Comparison of ENCODE assay signal across 1 cellular context in the genomic region with DNA sequence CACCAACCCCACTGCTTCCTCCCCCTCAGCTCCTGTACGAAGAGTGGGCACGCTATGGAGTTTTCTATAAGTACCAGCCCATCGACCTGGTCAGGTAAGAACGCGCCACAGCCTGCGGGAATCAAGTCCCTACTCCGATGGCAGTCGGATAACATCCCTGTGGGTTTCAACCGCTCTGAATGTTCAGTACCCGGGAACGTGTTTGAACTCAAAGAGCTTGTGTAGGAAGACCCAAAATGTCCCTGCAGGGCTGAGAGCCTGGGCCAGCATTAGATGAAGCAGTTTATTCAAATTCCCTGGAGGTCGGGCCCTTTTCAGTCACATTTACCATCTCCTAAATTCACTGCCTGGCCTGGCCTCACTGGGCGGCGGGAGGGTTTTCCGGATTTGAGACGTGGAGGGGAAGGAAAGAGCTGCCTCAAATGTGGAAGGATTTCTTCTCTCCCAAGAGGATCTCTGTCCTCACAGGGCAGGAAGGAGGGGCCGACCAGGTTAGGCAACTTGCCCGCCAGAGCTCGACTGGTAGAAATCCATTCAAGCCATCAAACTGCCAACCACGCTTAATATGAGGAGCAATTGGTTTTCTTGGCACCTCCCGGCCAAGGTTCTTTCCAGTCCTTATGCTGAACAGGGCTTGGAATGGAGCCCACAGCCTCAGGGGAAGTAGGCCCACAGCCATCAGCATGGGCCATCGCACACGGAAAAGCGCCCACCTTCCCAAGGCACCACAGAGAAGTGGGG.
TF ChIP-seq lines count a peak whose summit lies in the region.

No MANE protein-coding gene starts in this region.

TF ChIP-seq in HEK293, 187 proteins besides CTCF, POLR2A, EP300 and RAD21 (continued from another document):
- no peak for TF ChIP-seq ZNF223 (tag by site-specific recombination; IDR thresholded peaks at IDR 0.05)
